10 cellular contexts compared by ENCODE assay signal in genomic region chr19:35040826-35041547, GRCh38. TPM values are rescaled to one million over a fixed set of nuclear protein-coding genes. Genes with fewer than 3 reads are reported as not detected.
DNase-seq lines count a peak whose midpoint lies in the region; ATAC-seq, FAIRE-seq and TF ChIP-seq lines count a peak whose summit lies in the region.
"Had no signal": no experiment of that assay in that cellular context is flagged by ENCODE, and none has a peak within 500 bp of the region (broad histone marks: within the 10 kb centered on the region; RNA-seq: fewer than 3 reads in every experiment).

No MANE protein-coding gene starts in this region.

- H2AK9ac ChIP-seq in IMR-90 (replicated peaks; ENCODE audit: low read depth, low read length, poor library complexity) = no peak overlapping the region

- H3K4me1 ChIP-seq in IMR-90 (ENCODE audit: control insufficient read depth, insufficient read depth, low read length) (peaks cover 5% of the 10 kb centered on the region; the same call in 1 of the 2 replicates), iPS-20b (ENCODE audit: insufficient read depth, low read length) (peaks cover 18% of the 10 kb centered on the region; the same call in 1 of the 2 replicates), sigmoid colon (peaks cover 0 to 34% (median 31%) of the 10 kb centered on the region in 4 donors)

- POLR2A ChIA-PET in IMR-90 (lab: Charles Lee; ENCODE audit: unreplicated experiment) = no interaction called here

- H2AFZ ChIP-seq in IMR-90 (replicated peaks; ENCODE audit: low read length, poor library complexity) = peak overlapping the region; percentile 34

- H4K91ac ChIP-seq in IMR-90 (ENCODE audit: insufficient read depth, low read depth, low read length) = no peak overlapping the region

- no peak overlapping the region for H2BK120ac ChIP-seq in IMR-90 (ENCODE audit: low read depth, low read length)

- no peak overlapping the region; the same call in 1 of the 2 replicates for H3K4me2 ChIP-seq in IMR-90 (ENCODE audit: low read depth, low read length)

- no peak overlapping the region for H3K14ac ChIP-seq in IMR-90 (replicated peaks; ENCODE audit: low read depth, low read length)

- peak in 2 of 4 donors; percentile 7 to 58 for TF ChIP-seq EP300 in sigmoid colon (IDR thresholded peaks at IDR 0.05)

- no peak for DNase-seq in IMR-90
- DNase-seq in amniotic epithelial cell (ENCODE audit: low read depth) = peak; percentile 65
- DNase-seq in sigmoid colon = peak; percentile 94
- DNase-seq in dedifferentiated amniotic fluid mesenchymal stem cell (ENCODE audit: extremely low spot score) = no peak
- no peak for DNase-seq in NCI-H1436 treated with DMSO at 0.1 percent for 48 hours (lab: John Stamatoyannopoulos, UW)
- DNase-seq in HTR-8/SVneo (ENCODE audit: insufficient read length, low spot score) = no peak

- no peak overlapping the region for H3K23ac ChIP-seq in IMR-90 (ENCODE audit: low read depth, low read length)

- intact Hi-C loops in IMR-90 (cut with micrococcal nuclease) (no loop called here), sigmoid colon (cut with DNase I) (no loop called here)

- no peaks in the 10 kb centered on the region for H4K20me1 ChIP-seq in IMR-90 (ENCODE audit: insufficient read depth, low read length)

- H3K27me3 ChIP-seq in IMR-90 (ENCODE audit: control insufficient read depth, insufficient read depth, low read length) (peaks cover 7% of the 10 kb centered on the region; the same call in 1 of the 2 replicates), iPS-20b (ENCODE audit: insufficient read depth, low read length) (no peaks in the 10 kb centered on the region), sigmoid colon (peaks cover 6 to 33% (median 25%) of the 10 kb centered on the region in 3 donors)

- H3K9me3 ChIP-seq in IMR-90 (ENCODE audit: control insufficient read depth, insufficient read depth, low read length) = no peaks in the 10 kb centered on the region
- no peaks in the 10 kb centered on the region for H3K9me3 ChIP-seq in iPS-20b (ENCODE audit: insufficient read depth, low read depth, low read length)
- no peaks in the 10 kb centered on the region for H3K9me3 ChIP-seq in sigmoid colon

- CTCF ChIA-PET in IMR-90 (lab: Yijun Ruan, JAX) = no interaction called here

- no peak overlapping the region for H3K27ac ChIP-seq in IMR-90 (ENCODE audit: insufficient read depth, low read length)
- H3K27ac ChIP-seq in iPS-20b (ENCODE audit: low read length) = peak overlapping the region; percentile 42
- H3K27ac ChIP-seq in sigmoid colon = peak overlapping the region; percentile 29 to 64 (median 47)
- H3K27ac ChIP-seq: epithelial cell of prostate had no signal

- H3K36me3 ChIP-seq in IMR-90 (ENCODE audit: control insufficient read depth, insufficient read depth, low read length) (no peaks in the 10 kb centered on the region), iPS-20b (ENCODE audit: insufficient read depth, low read depth, low read length) (no peaks in the 10 kb centered on the region), sigmoid colon (peaks cover 0 to 5% (median 0%) of the 10 kb centered on the region in 4 donors)

- H3K4ac ChIP-seq in IMR-90 (ENCODE audit: low read depth, low read length) = no peak overlapping the region

- no peak overlapping the region; the same call in 1 of the 2 replicates for H2AK5ac ChIP-seq in IMR-90 (ENCODE audit: low read depth, low read length)

- TF ChIP-seq RAD21 in IMR-90 (IDR thresholded peaks at IDR 0.05; ENCODE audit: low read length) = no peak

- no peak overlapping the region for H2BK20ac ChIP-seq in IMR-90 (ENCODE audit: low read depth, low read length)

- FAIRE-seq in HTR-8/SVneo (lab: Jason Lieb, UNC) = no peak

- in situ Hi-C loops in IMR-90 (cut with MboI; ENCODE audit: low sequenced_read_pairs) = no loop called here

- H2BK15ac ChIP-seq in IMR-90 (ENCODE audit: low read depth, low read length) = no peak overlapping the region

- no peak overlapping the region for H3K18ac ChIP-seq in IMR-90 (ENCODE audit: low read depth, low read length)

- TF ChIP-seq CTCF in IMR-90 (conservative IDR thresholded peaks at IDR 0.05; ENCODE audit: low read depth, low read length) (no peak), sigmoid colon (IDR thresholded peaks at IDR 0.05) (no peak)

- peak; percentile 22; the same call in 1 of the 2 replicates for ATAC-seq in IMR-90 (ENCODE audit: low read depth)
- ATAC-seq in HG02970 (IDR thresholded peaks at IDR 0.05; ENCODE audit: low FRiP score, unreplicated experiment) = no peak

- no peak overlapping the region for H3K9ac ChIP-seq in IMR-90 (ENCODE audit: low read depth, low read length)
- H3K9ac ChIP-seq in iPS-20b (ENCODE audit: low read depth, low read length) = peak overlapping the region; percentile 70; the same call in 1 of the 2 replicates

- H4K8ac ChIP-seq in IMR-90 (ENCODE audit: low read depth in 2 of 2, low read length in 2 of 2) = no peak overlapping the region

- no peak overlapping the region for H3K56ac ChIP-seq in IMR-90 (ENCODE audit: extremely low read depth, insufficient read depth, low read length)

- no peak overlapping the region for H4K5ac ChIP-seq in IMR-90 (ENCODE audit: low read depth, low read length)

- H3K4me3 ChIP-seq in IMR-90 (ENCODE audit: insufficient read depth, low read depth, low read length) (no peak overlapping the region), iPS-20b (ENCODE audit: low read length) (peak overlapping the region; percentile 65; the same call in 1 of the 2 replicates), sigmoid colon (peak overlapping the region in 1 of 4 donors; percentile 10)

- dilution Hi-C loops in IMR-90 (cut with HindIII; ENCODE audit: low sequenced_read_pairs, unreplicated experiment) = no loop called here

- no peaks in the 10 kb centered on the region for H3K9me1 ChIP-seq in IMR-90 (ENCODE audit: insufficient read depth, low read length)

- no TSS peak for BruUV-seq in IMR-90 (replicated peaks; lab: Mats Ljungman, UMichigan)

- TF ChIP-seq POLR2A in IMR-90 (IDR thresholded peaks at IDR 0.05; ENCODE audit: low read depth, low read length) (no peak), sigmoid colon (IDR thresholded peaks at IDR 0.05) (peak in 1 of 2 donors; percentile 21)

- H3K79me1 ChIP-seq in IMR-90 (ENCODE audit: low read depth in 1 of 2, low read length in 2 of 2) = no peaks in the 10 kb centered on the region

- no peak overlapping the region for H2BK5ac ChIP-seq in IMR-90 (ENCODE audit: low read depth, low read length, poor library complexity, severe bottlenecking)

- WGBS in IMR-90 (ENCODE audit: extremely low coverage in 2 of 2, insufficient read length in 1 of 2), 2 experiments = 37% methylated on average over 10 of the region's 36 CpGs; no CpG with 5 or more reads in 1 of the 2 experiments
- WGBS in sigmoid colon, 2 donors = 8 to 13% methylated on average over 36 of the region's 36 CpGs

TF ChIP-seq in IMR-90, 13 proteins besides CTCF, POLR2A, EP300 and RAD21:
- TF ChIP-seq MAFK (IDR thresholded peaks at IDR 0.05; ENCODE audit: low read depth, low read length) = no peak

RNA-seq across cellular contexts. Expression of gene HPN, which starts 0.5 kb away (rescaled TPM):
- total RNA-seq in IMR-90 (2012; rRNA removed) = not detected in 2 replicates
- not detected in 2 replicates for polyA plus RNA-seq in IMR-90 (2012; rRNA removed)
- not detected in 2 replicates for polyA plus RNA-seq in IMR-90 (2012; cell fraction: cytosol; rRNA removed)
- 0.08 TPM in 1 of 2 replicates, not detected in the other for polyA plus RNA-seq in IMR-90 (2012; cell fraction: nucleus; rRNA removed; ENCODE audit: low replicate concordance)
- total RNA-seq in sigmoid colon = under 1 TPM in 3 of 4 donors, not detected in 1; 0.36 to 0.95 (median 0.66) TPM
- 1 to 10 TPM in 1 of 3 donors, under 1 TPM in 1, not detected in 1; 0.61 to 1.8 TPM for polyA plus RNA-seq in sigmoid colon
- total RNA-seq: HT1080 had no signal

RNA-seq across cellular contexts. Expression of gene SCN1B, which starts 10.7 kb away (rescaled TPM):
- 2.0 and 2.2 TPM in 2 replicates for total RNA-seq in IMR-90 (2012; rRNA removed)
- 9.6 and 10.6 TPM in 2 replicates for polyA plus RNA-seq in IMR-90 (2012; rRNA removed)
- 5.9 and 7.9 TPM in 2 replicates for polyA plus RNA-seq in IMR-90 (2012; cell fraction: cytosol; rRNA removed)
- polyA plus RNA-seq in IMR-90 (2012; cell fraction: nucleus; rRNA removed; ENCODE audit: low replicate concordance) = 11.5 and 12.8 TPM in 2 replicates
- total RNA-seq in sigmoid colon = 10 to 100 TPM in 1 of 4 donors, 1 to 10 TPM in 3; 3.0 to 10.0 (median 6.6) TPM
- polyA plus RNA-seq in sigmoid colon = 1 to 10 TPM; 4.5 to 9.6 (median 4.9) TPM

RNA-seq across cellular contexts. Expression of gene GRAMD1A, which starts 40.9 kb away (rescaled TPM):
- total RNA-seq in IMR-90 (2012; rRNA removed) (11.1 and 11.4 TPM in 2 replicates), sigmoid colon (10 to 100 TPM; 27.1 to 58.9 (median 43.0) TPM)
- polyA plus RNA-seq in IMR-90 (2012; rRNA removed) (63.0 and 65.2 TPM in 2 replicates), sigmoid colon (10 to 100 TPM in 2 of 3 donors, 1 to 10 TPM in 1; 5.1 to 41.1 (median 12.0) TPM)
- 50.3 and 62.6 TPM in 2 replicates for polyA plus RNA-seq in IMR-90 (2012; cell fraction: cytosol; rRNA removed)
- 115 and 162 TPM in 2 replicates for polyA plus RNA-seq in IMR-90 (2012; cell fraction: nucleus; rRNA removed; ENCODE audit: low replicate concordance)

Comparison
In these comparisons a context has a peak if more than half of its experiments do, and no peak if none do; other contexts are left out.
1. DNase-seq: peak in amniotic epithelial cell (single experiment) and sigmoid colon (single experiment); none in IMR-90 (single experiment), dedifferentiated amniotic fluid mesenchymal stem cell (single experiment), NCI-H1436 treated with DMSO at 0.1 percent for 48 hours (single experiment) and HTR-8/SVneo (single experiment).